11 cellular contexts compared by ENCODE assay signal in genomic region chr1:183817576-183818288, GRCh38. TPM values are rescaled to one million over a fixed set of nuclear protein-coding genes. Genes with fewer than 3 reads are reported as not detected.
DNase-seq lines count a peak whose midpoint lies in the region; ATAC-seq and TF ChIP-seq lines count a peak whose summit lies in the region.
"Had no signal": no experiment of that assay in that cellular context is flagged by ENCODE, and none has a peak within 500 bp of the region (broad histone marks: within the 10 kb centered on the region; RNA-seq: fewer than 3 reads in every experiment).

No MANE protein-coding gene starts in this region.

- H3K27ac ChIP-seq in mesenchymal stem cell (ENCODE audit: low read length, poor library complexity, severe bottlenecking): no peak overlapping the region
- H3K27ac ChIP-seq in transverse colon: peak overlapping the region; percentile 0 to 36 (median 8)
- peak overlapping the region in 2 of 4 donors; percentile 7 to 40 for H3K27ac ChIP-seq in body of pancreas
- H3K27ac ChIP-seq: VCaP had no signal

- no peak overlapping the region for H4K91ac ChIP-seq in mesenchymal stem cell (ENCODE audit: low read length)

- in situ Hi-C loops in transverse colon (cut with MboI; ENCODE audit: low pct_ligation_motif_present in 1 of 4, low pct_unique_long_range_greater_than_20kb in 1 of 4, low sequenced_read_pairs in 3 of 4): no loop called here

- no peaks in the 10 kb centered on the region for H3K27me3 ChIP-seq in mesenchymal stem cell (ENCODE audit: control insufficient read depth in 1 of 2, insufficient read depth in 1 of 2, low read length in 2 of 2)
- no peaks in the 10 kb centered on the region for H3K27me3 ChIP-seq in transverse colon
- no peaks in the 10 kb centered on the region for H3K27me3 ChIP-seq in body of pancreas

- peak overlapping the region; percentile 28 to 73 for H3K4ac ChIP-seq in mesenchymal stem cell (ENCODE audit: low read depth in 1 of 2, low read length in 2 of 2)

- H3K4me3 ChIP-seq in mesenchymal stem cell (ENCODE audit: insufficient read depth in 1 of 2, low read depth in 1 of 2, low read length in 2 of 2): peak overlapping the region in 1 of 2 experiments; percentile 12
- H3K4me3 ChIP-seq in transverse colon: no peak overlapping the region
- no peak overlapping the region for H3K4me3 ChIP-seq in body of pancreas

- no peak overlapping the region for H2BK15ac ChIP-seq in mesenchymal stem cell (ENCODE audit: low read depth, poor library complexity, severe bottlenecking)

- no peak for TF ChIP-seq EP300 in transverse colon (IDR thresholded peaks at IDR 0.05; ENCODE audit: low read depth)

- H3K4me1 ChIP-seq in mesenchymal stem cell (ENCODE audit: control insufficient read depth, insufficient read depth, low read depth, low read length) (peaks cover 6% of the 10 kb centered on the region), transverse colon (peaks cover 8 to 48% (median 18%) of the 10 kb centered on the region in 4 donors), body of pancreas (peaks cover 14% of the 10 kb centered on the region)

- TF ChIP-seq CTCF in transverse colon (IDR thresholded peaks at IDR 0.05): no peak
- TF ChIP-seq CTCF in body of pancreas (IDR thresholded peaks at IDR 0.05): no peak

- no peak overlapping the region for H2AK5ac ChIP-seq in mesenchymal stem cell (ENCODE audit: low read length, severe bottlenecking)

- no peak overlapping the region for H3K4me2 ChIP-seq in mesenchymal stem cell (ENCODE audit: low read length, poor library complexity, severe bottlenecking)

- peak; percentile 10 for DNase-seq in NCI-H524 treated with DMSO at 0.1 percent for 48 hours (lab: John Stamatoyannopoulos, UW)
- DNase-seq in dermis blood vessel endothelial cell: peak; percentile 58
- DNase-seq in mesenchymal stem cell: peak; percentile 38
- DNase-seq in transverse colon: no peak
- DNase-seq in HPDE6-E6E7 (ENCODE audit: extremely low spot score): no peak
- DNase-seq in HK-2 (ENCODE audit: unreplicated experiment): no peak
- DNase-seq in body of pancreas: no peak
- DNase-seq: activated naive CD8-positive, alpha-beta T cell treated with anti-CD3 and anti-CD28 coated beads, Interleukin-2, amount 10 ng/mL, durations not matched to agents 7 days and 5 days; mammary epithelial cell; stimulated activated naive CD4-positive, alpha-beta T cell treated with Interleukin-2 at 50 U/mL for 16 hours had no signal

- H3K9ac ChIP-seq in mesenchymal stem cell (ENCODE audit: low read length): peak overlapping the region; percentile 29

- H2BK120ac ChIP-seq in mesenchymal stem cell (ENCODE audit: low read depth, low read length): no peak overlapping the region

- no peak overlapping the region for H2BK5ac ChIP-seq in mesenchymal stem cell (ENCODE audit: low read depth, low read length, poor library complexity, severe bottlenecking)

- intact Hi-C loops in transverse colon (cut with DNase I; ENCODE audit: low total_unique reads): no loop called here
- intact Hi-C loops in body of pancreas (cut with DNase I): no loop called here

- no peak overlapping the region for H3K23ac ChIP-seq in mesenchymal stem cell (ENCODE audit: low read length in 2 of 2)

- H3K79me1 ChIP-seq in mesenchymal stem cell (replicated peaks; ENCODE audit: low read length, poor library complexity, severe bottlenecking): peaks cover 28% of the 10 kb centered on the region

- H3K9me3 ChIP-seq in mesenchymal stem cell (ENCODE audit: control insufficient read depth, low read length) (no peaks in the 10 kb centered on the region), transverse colon (no peaks in the 10 kb centered on the region), body of pancreas (no peaks in the 10 kb centered on the region)

- H3K36me3 ChIP-seq in mesenchymal stem cell (ENCODE audit: control insufficient read depth in 1 of 2, insufficient read depth in 2 of 2, low read depth in 1 of 2, low read length in 2 of 2): peaks cover 0 to 17% of the 10 kb centered on the region in 2 experiments
- no peaks in the 10 kb centered on the region for H3K36me3 ChIP-seq in transverse colon
- no peaks in the 10 kb centered on the region for H3K36me3 ChIP-seq in body of pancreas (replicated peaks in 1 of 2; ENCODE audit: insufficient read depth in 1 of 2, low read depth in 2 of 2)

- TF ChIP-seq POLR2A in transverse colon (IDR thresholded peaks at IDR 0.05): no peak
- no peak for TF ChIP-seq POLR2A in body of pancreas (IDR thresholded peaks at IDR 0.05)

- WGBS in mesenchymal stem cell: 42% methylated on average over 4 of the region's 5 CpGs
- 33 to 44% methylated on average over 2 to 5 of the region's 5 CpGs for WGBS in transverse colon (ENCODE audit: low coverage in 1 of 2), 2 donors
- 27 to 31% methylated on average over 5 of the region's 5 CpGs for WGBS in body of pancreas, 2 donors

- no peak overlapping the region for H2AFZ ChIP-seq in mesenchymal stem cell (ENCODE audit: low read depth, low read length)

- peak overlapping the region in 1 of 2 experiments; percentile 79 for H3K18ac ChIP-seq in mesenchymal stem cell (ENCODE audit: low read depth in 1 of 2, low read length in 2 of 2)

- no peak overlapping the region for H2BK12ac ChIP-seq in mesenchymal stem cell (ENCODE audit: low read length in 2 of 2)

- H3K14ac ChIP-seq in mesenchymal stem cell (ENCODE audit: low read length in 2 of 2): peak overlapping the region in 1 of 2 experiments; percentile 58

- H4K8ac ChIP-seq in mesenchymal stem cell (ENCODE audit: low read length): no peak overlapping the region

- no peak for ATAC-seq in body of pancreas

RNA-seq across cellular contexts. Expression of gene RGL1, which starts 12.8 kb away (rescaled TPM):
- total RNA-seq in dermis blood vessel endothelial cell (28.8 and 29.3 TPM in 2 replicates), transverse colon (10 to 100 TPM; 12.1 to 13.8 (median 13.0) TPM), body of pancreas (10 to 100 TPM in 1 of 2 donors, 1 to 10 TPM in 1; 9.9 to 16.2 TPM)
- polyA plus RNA-seq in mesenchymal stem cell (2013, experiment 1 of 2): 47.5 TPM
- polyA plus RNA-seq in mesenchymal stem cell (2013, experiment 2 of 2): 47.1 TPM

Comparison
In these comparisons a context has a peak if more than half of its experiments do, and no peak if none do; other contexts are left out.
1. DNase-seq: peak in NCI-H524 treated with DMSO at 0.1 percent for 48 hours (single experiment), dermis blood vessel endothelial cell (single experiment) and mesenchymal stem cell (single experiment); none in transverse colon (single experiment), HPDE6-E6E7 (single experiment), HK-2 (single experiment) and body of pancreas (0 of 4).